ENCODE assay signal across 11 cellular contexts in the genomic region with DNA sequence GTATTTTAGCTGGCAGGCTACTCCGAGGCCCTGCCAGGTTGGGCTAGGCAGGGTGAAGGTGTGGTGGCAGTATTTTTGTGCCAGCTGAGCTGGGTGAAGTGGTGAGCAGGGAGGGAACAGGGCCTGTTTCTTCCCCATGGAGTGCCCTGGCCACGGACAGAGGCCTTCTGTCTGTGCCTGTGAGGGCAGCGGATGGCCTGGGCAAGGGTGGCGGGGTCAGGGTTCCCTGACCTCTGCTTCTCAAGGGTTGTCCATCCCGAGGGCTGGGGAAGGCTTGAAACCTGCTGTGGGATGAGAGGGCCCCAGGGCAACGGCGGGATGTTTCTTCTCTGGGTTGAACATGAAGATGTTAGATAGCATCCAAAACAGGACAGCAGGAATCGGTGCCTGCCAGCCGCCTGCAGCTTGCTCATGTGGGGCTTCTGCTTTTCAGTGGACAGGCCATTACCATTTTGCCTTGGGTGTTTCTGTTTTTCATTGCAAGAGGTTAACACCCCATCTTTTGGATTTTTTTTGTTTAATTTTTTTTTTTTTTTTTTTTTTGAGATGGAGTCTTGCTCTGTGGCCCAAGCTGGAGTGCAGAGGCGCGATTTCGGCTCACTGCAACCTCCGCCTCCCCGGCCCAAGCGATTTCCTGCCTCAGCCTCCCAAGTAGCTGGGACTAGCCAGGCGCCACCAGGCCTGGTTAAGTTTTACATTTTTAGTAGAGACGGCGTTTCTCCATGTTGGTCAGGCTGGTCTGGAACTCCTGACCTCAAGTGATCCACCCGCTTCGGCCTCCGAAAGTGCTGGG. TPM values are rescaled to one million over a fixed set of nuclear protein-coding genes. Genes with fewer than 3 reads are reported as not detected.
DNase-seq lines count a peak whose midpoint lies in the region; ATAC-seq and TF ChIP-seq lines count a peak whose summit lies in the region.
"Had no signal": no experiment of that assay in that cellular context is flagged by ENCODE, and none has a peak within 500 bp of the region (broad histone marks: within the 10 kb centered on the region; RNA-seq: fewer than 3 reads in every experiment).

No MANE protein-coding gene starts in this region.

- H3K4me2 ChIP-seq in DOHH2 (ENCODE audit: low read length): peak overlapping the region; percentile 94

- H3K4me3 ChIP-seq in DOHH2 (ENCODE audit: low read length) (peak overlapping the region; percentile 77; the same call in 1 of the 2 replicates), NB4 (ENCODE audit: low read depth, low read length) (peak overlapping the region; percentile 7)
- H3K4me3 ChIP-seq: skin epidermis had no signal

- H3K9me3 ChIP-seq in DOHH2 (ENCODE audit: control insufficient read depth, insufficient read depth, low read length): no peaks in the 10 kb centered on the region

- H3K4me1 Mint-ChIP-seq in dendritic cell treated with granulocyte-macrophage colony-stimulating factor and Interleukin-4, amounts not matched to agents 40 ng/mL and 50 ng/mL, for 4 days (ENCODE audit: low read depth): peaks cover 36% of the 10 kb centered on the region
- H3K4me1 Mint-ChIP-seq in neural crest cell: peaks cover 24% of the 10 kb centered on the region
- H3K4me1 Mint-ChIP-seq in CD14-positive monocyte: peaks cover 28% of the 10 kb centered on the region

- TF ChIP-seq CTCF in DOHH2 (IDR thresholded peaks at IDR 0.05; ENCODE audit: low read depth, low read length, poor library complexity, severe bottlenecking) (no peak), NB4 (IDR thresholded peaks at IDR 0.05; ENCODE audit: low read depth, low read length) (no peak), neural crest cell (conservative IDR thresholded peaks at IDR 0.05) (no peak), CD14-positive monocyte (IDR thresholded peaks at IDR 0.05) (no peak)

- H3K27me3 Mint-ChIP-seq in dendritic cell treated with granulocyte-macrophage colony-stimulating factor and Interleukin-4, amounts not matched to agents 40 ng/mL and 50 ng/mL, for 4 days: peaks cover 11% of the 10 kb centered on the region
- H3K27me3 Mint-ChIP-seq in neural crest cell (ENCODE audit: low read depth): no peaks in the 10 kb centered on the region
- peaks cover 2 to 7% (median 6%) of the 10 kb centered on the region in 3 donors for H3K27me3 Mint-ChIP-seq in CD14-positive monocyte (ENCODE audit: low read depth in 3 of 3)

- H4K20me1 ChIP-seq in DOHH2 (ENCODE audit: control insufficient read depth, insufficient read depth, low read depth, low read length): peaks cover 12% of the 10 kb centered on the region; the same call in 1 of the 2 replicates

- H3K9me3 Mint-ChIP-seq in dendritic cell treated with granulocyte-macrophage colony-stimulating factor and Interleukin-4, amounts not matched to agents 40 ng/mL and 50 ng/mL, for 4 days: no peaks in the 10 kb centered on the region
- peaks cover 3% of the 10 kb centered on the region for H3K9me3 Mint-ChIP-seq in neural crest cell
- peaks cover 0 to 4% (median 2%) of the 10 kb centered on the region in 7 donors for H3K9me3 Mint-ChIP-seq in CD14-positive monocyte

- no peak overlapping the region for H3K4me3 Mint-ChIP-seq in dendritic cell treated with granulocyte-macrophage colony-stimulating factor and Interleukin-4, amounts not matched to agents 40 ng/mL and 50 ng/mL, for 4 days
- H3K4me3 Mint-ChIP-seq in neural crest cell (peak overlapping the region; percentile 94), CD14-positive monocyte (no peak overlapping the region)

- H3K27ac ChIP-seq in DOHH2 (ENCODE audit: low read depth, low read length): no peak overlapping the region

- H3K4me1 ChIP-seq in DOHH2 (ENCODE audit: control insufficient read depth, low read length): peaks cover 27% of the 10 kb centered on the region

- peaks cover 58% of the 10 kb centered on the region for H3K36me3 Mint-ChIP-seq in dendritic cell treated with granulocyte-macrophage colony-stimulating factor and Interleukin-4, amounts not matched to agents 40 ng/mL and 50 ng/mL, for 4 days (ENCODE audit: low read depth)
- H3K36me3 Mint-ChIP-seq in neural crest cell (ENCODE audit: low read depth) (peaks cover 10% of the 10 kb centered on the region), CD14-positive monocyte (peaks cover 19 to 42% of the 10 kb centered on the region in 2 donors)

- intact Hi-C loops in dendritic cell treated with granulocyte-macrophage colony-stimulating factor and Interleukin-4, amounts not matched to agents 40 ng/mL and 50 ng/mL, for 4 days (cut with micrococcal nuclease): no loop called here
- intact Hi-C loops in CD14-positive monocyte (cut with micrococcal nuclease): no loop called here

- ATAC-seq in HG02763 (IDR thresholded peaks at IDR 0.05; ENCODE audit: unreplicated experiment): no peak

- H3K9me2 ChIP-seq in DOHH2 (replicated peaks; ENCODE audit: control insufficient read depth, low read length): no peaks in the 10 kb centered on the region

- no peaks in the 10 kb centered on the region for H3F3A ChIP-seq in DOHH2 (ENCODE audit: control insufficient read depth, insufficient read depth)

- peaks cover 82% of the 10 kb centered on the region for H3K79me2 ChIP-seq in DOHH2 (ENCODE audit: control insufficient read depth, low read length)

- no peak for DNase-seq in NB4 (ENCODE audit: low read depth)
- peak; percentile 38 for DNase-seq in neural crest cell (ENCODE audit: low read depth, low spot score)
- DNase-seq in CD14-positive monocyte (ENCODE audit: low spot score): no peak
- DNase-seq in NK-92 treated with Interleukin-12 subunit alpha and Interleukin-12 subunit beta, amount 100 ng/mL, for 24 hours (lab: John Stamatoyannopoulos, UW): no peak
- no peak for DNase-seq in RKO (ENCODE audit: low spot score)
- DNase-seq: NCI-H510A treated with DMSO at 0.1 percent for 48 hours had no signal

- H3K36me3 ChIP-seq in DOHH2 (ENCODE audit: control insufficient read depth, low read length): peaks cover 56% of the 10 kb centered on the region

- H3K27me3 ChIP-seq in DOHH2 (ENCODE audit: control insufficient read depth, low read length): peaks cover 6% of the 10 kb centered on the region; the same call in 1 of the 2 replicates

- TF ChIP-seq POLR2A in NB4 (IDR thresholded peaks at IDR 0.05; ENCODE audit: extremely low read depth, insufficient read length): no peak

- H3K27ac Mint-ChIP-seq in dendritic cell treated with granulocyte-macrophage colony-stimulating factor and Interleukin-4, amounts not matched to agents 40 ng/mL and 50 ng/mL, for 4 days: peak overlapping the region; percentile 45
- H3K27ac Mint-ChIP-seq in neural crest cell (ENCODE audit: unreplicated experiment): no peak overlapping the region
- H3K27ac Mint-ChIP-seq in CD14-positive monocyte: no peak overlapping the region

RNA-seq across cellular contexts. Expression of a gene that starts 3.3 kb away (rescaled TPM):
- 246 and 251 TPM in 2 replicates for total RNA-seq in neural crest cell
- polyA plus RNA-seq in CD14-positive monocyte: 1 to 10 TPM in 1 of 2 donors, under 1 TPM in 1; 0.91 to 2.0 TPM

RNA-seq across cellular contexts. Expression of a gene that starts 24.6 kb away (rescaled TPM):
- 4.4 and 5.2 TPM in 2 replicates for total RNA-seq in neural crest cell
- under 1 TPM; 0.52 to 0.57 TPM for polyA plus RNA-seq in CD14-positive monocyte
- total RNA-seq: M059J had no signal

RNA-seq across cellular contexts. Expression of a gene that starts 51.7 kb away (rescaled TPM):
- 38.3 and 39.3 TPM in 2 replicates for total RNA-seq in neural crest cell
- 1 to 10 TPM; 2.1 to 3.3 TPM for polyA plus RNA-seq in CD14-positive monocyte
